In the genomic region with DNA sequence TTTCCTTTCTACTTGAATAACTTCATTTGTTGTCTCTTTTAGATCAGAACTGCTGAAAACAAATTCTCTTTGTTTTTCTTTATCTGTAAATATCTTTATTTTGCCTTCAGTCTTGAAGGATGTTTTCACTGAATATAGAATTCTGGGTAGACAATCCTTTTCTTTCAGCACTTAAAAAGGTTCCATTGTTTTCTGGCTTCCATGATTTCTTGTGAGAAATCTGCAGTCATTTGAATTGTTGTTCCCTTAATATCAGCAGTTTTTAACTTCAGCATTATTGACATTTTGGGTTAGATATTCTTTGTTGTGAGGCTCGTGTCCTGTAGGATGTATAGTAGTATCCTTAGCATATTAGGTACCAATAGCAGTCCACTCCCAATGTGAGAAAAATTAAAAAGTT, we compare ENCODE assay signal across 21 cellular contexts.
A peak's percentile ranks its signal among the peaks of the same experiment; 100 is the strongest.
DNase-seq lines count a peak whose midpoint lies in the region; ATAC-seq and TF ChIP-seq lines count a peak whose summit lies in the region.
"Had no signal": no experiment of that assay in that cellular context is flagged by ENCODE, and none has a peak within 500 bp of the region (broad histone marks: within the 10 kb centered on the region; RNA-seq: fewer than 3 reads in every experiment).

No MANE protein-coding gene starts in this region.

- no peaks in the 10 kb centered on the region for H3K9me2 ChIP-seq in HCT116 (ENCODE audit: insufficient read depth)

- H3K9ac ChIP-seq in HCT116 (ENCODE audit: low read length) (no peak overlapping the region), mesenchymal stem cell (ENCODE audit: low read length) (no peak overlapping the region)
- H3K9ac ChIP-seq: BLaER1 treated with 17β-estradiol and CSF1 and Interleukin-3, amounts not matched to agents 10 nM and 100 nM had no signal

- no peak overlapping the region for H2BK120ac ChIP-seq in mesenchymal stem cell (ENCODE audit: low read depth, low read length)

- no peak overlapping the region for H3K14ac ChIP-seq in mesenchymal stem cell (ENCODE audit: low read length in 2 of 2)

- no peak overlapping the region for H2BK5ac ChIP-seq in mesenchymal stem cell (ENCODE audit: low read depth, low read length, poor library complexity, severe bottlenecking)

- H3K4me3 ChIP-seq in HCT116 (replicated peaks in 1 of 2; ENCODE audit: low read depth in 1 of 2, low read length in 2 of 2) (no peak overlapping the region), mesenchymal stem cell (ENCODE audit: insufficient read depth in 1 of 2, low read depth in 1 of 2, low read length in 2 of 2) (no peak overlapping the region)
- H3K4me3 ChIP-seq: BLaER1 treated with 17β-estradiol and CSF1 and Interleukin-3, amounts not matched to agents 10 nM and 100 nM; SK-N-MC had no signal

- H2AFZ ChIP-seq in HCT116 (ENCODE audit: low read depth, low read length, poor library complexity, severe bottlenecking) (no peak overlapping the region), mesenchymal stem cell (ENCODE audit: low read depth, low read length) (no peak overlapping the region)

- H3K27ac ChIP-seq in HCT116 (ENCODE audit: low read depth, low read length) (no peak overlapping the region), mesenchymal stem cell (ENCODE audit: low read length, poor library complexity, severe bottlenecking) (no peak overlapping the region)
- H3K27ac ChIP-seq: BLaER1 treated with 17β-estradiol and CSF1 and Interleukin-3, amounts not matched to agents 10 nM and 100 nM; RWPE1; SK-N-MC had no signal

- H4K8ac ChIP-seq in mesenchymal stem cell (ENCODE audit: low read length): no peak overlapping the region

- H3K79me1 ChIP-seq in mesenchymal stem cell (replicated peaks; ENCODE audit: low read length, poor library complexity, severe bottlenecking): no peaks in the 10 kb centered on the region

- peaks cover 10% of the 10 kb centered on the region for H3K27me3 Mint-ChIP-seq in activated naive CD4-positive, alpha-beta T cell treated with anti-CD3 and anti-CD28 coated beads, Interleukin-2, amount 10 ng/mL, durations not matched to agents 7 days and 5 days

- H3K9me3 ChIP-seq in HCT116 (ENCODE audit: control insufficient read depth in 1 of 2, insufficient read depth in 1 of 2, low read depth in 1 of 2, low read length in 2 of 2): peaks cover 0 to 3% of the 10 kb centered on the region in 2 experiments; a peak in 2 of 4 replicates
- peaks cover 28% of the 10 kb centered on the region for H3K9me3 ChIP-seq in mesenchymal stem cell (ENCODE audit: control insufficient read depth, low read length)

- H3K36me3 ChIP-seq in HCT116 (ENCODE audit: control insufficient read depth in 1 of 2, insufficient read depth in 2 of 2, low read length in 2 of 2): no peaks in the 10 kb centered on the region
- no peaks in the 10 kb centered on the region for H3K36me3 ChIP-seq in mesenchymal stem cell (ENCODE audit: control insufficient read depth in 1 of 2, insufficient read depth in 2 of 2, low read depth in 1 of 2, low read length in 2 of 2)
- H3K36me3 ChIP-seq: BLaER1 treated with 17β-estradiol and CSF1 and Interleukin-3, amounts not matched to agents 10 nM and 100 nM had no signal

- no peak overlapping the region for H3K18ac ChIP-seq in mesenchymal stem cell (ENCODE audit: low read depth in 1 of 2, low read length in 2 of 2)

- WGBS in mesenchymal stem cell: 100% methylated on average over 1 of the region's 1 CpG

- H3K23ac ChIP-seq in mesenchymal stem cell (ENCODE audit: low read length in 2 of 2): no peak overlapping the region

- H3K79me2 ChIP-seq in HCT116 (ENCODE audit: insufficient read depth, low read length): no peaks in the 10 kb centered on the region

- H4K20me1 ChIP-seq in HCT116 (ENCODE audit: insufficient read depth): no peaks in the 10 kb centered on the region
- H4K20me1 ChIP-seq: BLaER1 treated with 17β-estradiol and CSF1 and Interleukin-3, amounts not matched to agents 10 nM and 100 nM had no signal

- H2AK5ac ChIP-seq in mesenchymal stem cell (ENCODE audit: low read length, severe bottlenecking): no peak overlapping the region

- no peak for TF ChIP-seq RAD21 in HCT116 (IDR thresholded peaks at IDR 0.05; ENCODE audit: low read depth)

- CTCF ChIA-PET in HCT116 (lab: Charles Lee): no interaction called here
- CTCF ChIA-PET in activated naive CD4-positive, alpha-beta T cell treated with anti-CD3 and anti-CD28 coated beads, Interleukin-2, amount 10 ng/mL, durations not matched to agents 7 days and 5 days (lab: Charles Lee): no interaction called here

- ATAC-seq in HCT116 (no peak), HG03457 (IDR thresholded peaks at IDR 0.05; ENCODE audit: unreplicated experiment) (no peak)

- no peak for TF ChIP-seq CTCF in HCT116 (IDR thresholded peaks at IDR 0.05 in 2 of 3, conservative IDR thresholded peaks at IDR 0.05 in 1 of 3; ENCODE audit: borderline replicate concordance in 1 of 3, insufficient read depth in 1 of 3, low read depth in 2 of 3, low read length in 2 of 3)

- no peaks in the 10 kb centered on the region for H3K36me3 Mint-ChIP-seq in activated naive CD4-positive, alpha-beta T cell treated with anti-CD3 and anti-CD28 coated beads, Interleukin-2, amount 10 ng/mL, durations not matched to agents 7 days and 5 days
- H3K36me3 Mint-ChIP-seq: CD4-positive, alpha-beta memory T cell had no signal

- no peak overlapping the region for H3K27ac Mint-ChIP-seq in activated naive CD4-positive, alpha-beta T cell treated with anti-CD3 and anti-CD28 coated beads, Interleukin-2, amount 10 ng/mL, durations not matched to agents 7 days and 5 days
- H3K27ac Mint-ChIP-seq: CD4-positive, alpha-beta memory T cell; HFFc6 had no signal

- intact Hi-C loops in HCT116 (cut with micrococcal nuclease): no loop called here

- peaks cover 17% of the 10 kb centered on the region for H3K9me3 Mint-ChIP-seq in activated naive CD4-positive, alpha-beta T cell treated with anti-CD3 and anti-CD28 coated beads, Interleukin-2, amount 10 ng/mL, durations not matched to agents 7 days and 5 days

- H3K4me2 ChIP-seq in HCT116 (ENCODE audit: low read length) (no peak overlapping the region), mesenchymal stem cell (ENCODE audit: low read length, poor library complexity, severe bottlenecking) (no peak overlapping the region)
- H3K4me2 ChIP-seq: BLaER1 treated with 17β-estradiol and CSF1 and Interleukin-3, amounts not matched to agents 10 nM and 100 nM had no signal

- no peak overlapping the region for H3K4ac ChIP-seq in mesenchymal stem cell (ENCODE audit: low read depth in 1 of 2, low read length in 2 of 2)

- no TSS peak for BruUV-seq in HCT116 (replicated peaks; lab: Mats Ljungman, UMichigan)

- POLR2A ChIA-PET in HCT116 (lab: Charles Lee): no interaction called here

- RAD21 ChIA-PET in HCT116 (lab: Charles Lee; ENCODE audit: low non-redundant PET in 1 of 2, low total read pairs in 2 of 2, uncharacterized antibody in 2 of 2, unreplicated experiment in 2 of 2): no interaction called here

- DNase-seq in NCI-H748 (lab: John Stamatoyannopoulos, UW; ENCODE audit: unreplicated experiment) (peak; percentile 7), NCI-H748 treated with DMSO at 0.1 percent for 48 hours (lab: John Stamatoyannopoulos, UW) (no peak), HCT116 (ENCODE audit: low read depth, low spot score) (no peak), OCI-M1 (lab: John Stamatoyannopoulos, UW) (peak; percentile 2), mesenchymal stem cell (peak; percentile 1)
- DNase-seq in activated naive CD4-positive, alpha-beta T cell treated with anti-CD3 and anti-CD28 coated beads, Interleukin-2, amount 10 ng/mL, durations not matched to agents 7 days and 5 days: no peak
- DNase-seq: Caco-2; CD4-positive, alpha-beta memory T cell; EL; GF-D8; HFFc6; KBM-7; NCI-H1092 treated with DMSO at 0.1 percent for 48 hours; NCI-H524 treated with DMSO at 0.1 percent for 48 hours; SHP77 treated with DMSO at 0.1 percent for 48 hours; SW 1271; T-helper 2 cell had no signal

- H3K4me1 Mint-ChIP-seq in activated naive CD4-positive, alpha-beta T cell treated with anti-CD3 and anti-CD28 coated beads, Interleukin-2, amount 10 ng/mL, durations not matched to agents 7 days and 5 days: no peaks in the 10 kb centered on the region
- H3K4me1 Mint-ChIP-seq: CD4-positive, alpha-beta memory T cell had no signal

- no peak overlapping the region for H2BK12ac ChIP-seq in mesenchymal stem cell (ENCODE audit: low read length in 2 of 2)

- H3K4me1 ChIP-seq in HCT116 (ENCODE audit: control insufficient read depth in 1 of 2, insufficient read depth in 2 of 2, low read length in 2 of 2) (no peaks in the 10 kb centered on the region), mesenchymal stem cell (ENCODE audit: control insufficient read depth, insufficient read depth, low read depth, low read length) (no peaks in the 10 kb centered on the region)
- H3K4me1 ChIP-seq: BLaER1 treated with 17β-estradiol and CSF1 and Interleukin-3, amounts not matched to agents 10 nM and 100 nM; Caco-2 had no signal

- no peak overlapping the region for H3K4me3 Mint-ChIP-seq in activated naive CD4-positive, alpha-beta T cell treated with anti-CD3 and anti-CD28 coated beads, Interleukin-2, amount 10 ng/mL, durations not matched to agents 7 days and 5 days
- H3K4me3 Mint-ChIP-seq: CD4-positive, alpha-beta memory T cell; HFFc6 had no signal

- TF ChIP-seq POLR2A in HCT116 (IDR thresholded peaks at IDR 0.05; ENCODE audit: borderline replicate concordance, extremely low read depth, insufficient read depth, insufficient read length): no peak

- peaks cover 6% of the 10 kb centered on the region; the same call in 1 of the 2 replicates for H3K27me3 ChIP-seq in HCT116 (ENCODE audit: insufficient read depth, low read length)
- H3K27me3 ChIP-seq in mesenchymal stem cell (ENCODE audit: control insufficient read depth in 1 of 2, insufficient read depth in 1 of 2, low read length in 2 of 2): no peaks in the 10 kb centered on the region
- H3K27me3 ChIP-seq: BLaER1 treated with 17β-estradiol and CSF1 and Interleukin-3, amounts not matched to agents 10 nM and 100 nM had no signal

- no peak overlapping the region for H4K91ac ChIP-seq in mesenchymal stem cell (ENCODE audit: low read length)

- no peak overlapping the region for H2BK15ac ChIP-seq in mesenchymal stem cell (ENCODE audit: low read depth, poor library complexity, severe bottlenecking)

TF ChIP-seq in HCT116, 20 proteins besides CTCF, POLR2A, EP300 and RAD21:
- no peak for TF ChIP-seq YY1 (IDR thresholded peaks at IDR 0.05; ENCODE audit: extremely low read depth, insufficient replicate concordance, low read depth, low read length)
- no peak for TF ChIP-seq ELF1 (IDR thresholded peaks at IDR 0.05; ENCODE audit: borderline replicate concordance, low read depth)
- TF ChIP-seq SRF (IDR thresholded peaks at IDR 0.05; ENCODE audit: low read depth): no peak
- 0 out of 2 replicates have a peak, but pooled peaks have one; percentile 33 for TF ChIP-seq CBX3 (IDR thresholded peaks at IDR 0.05; ENCODE audit: low read depth)
- no peak for TF ChIP-seq ZFX (IDR thresholded peaks at IDR 0.05)

Comparison
In these comparisons a context has a peak if more than half of its experiments do, and no peak if none do; other contexts are left out.
1. DNase-seq: peak in NCI-H748 (single experiment), OCI-M1 (single experiment) and mesenchymal stem cell (single experiment); none in NCI-H748 treated with DMSO at 0.1 percent for 48 hours (single experiment), HCT116 (single experiment) and activated naive CD4-positive, alpha-beta T cell treated with anti-CD3 and anti-CD28 coated beads, Interleukin-2, amount 10 ng/mL, durations not matched to agents 7 days and 5 days (single experiment).